Comparison of ENCODE assay signal across 20 cellular contexts in genomic region chr1:166032163-166032562, GRCh38.
DNase-seq lines count a peak whose midpoint lies in the region; ATAC-seq, FAIRE-seq and TF ChIP-seq lines count a peak whose summit lies in the region.
"Had no signal": no experiment of that assay in that cellular context is flagged by ENCODE, and none has a peak within 500 bp of the region (broad histone marks: within the 10 kb centered on the region; RNA-seq: fewer than 3 reads in every experiment).

No MANE protein-coding gene starts in this region.

- H3K27me3 ChIP-seq in pancreas, result no peaks in the 10 kb centered on the region
- H3K27me3 ChIP-seq in right lobe of liver, result no peaks in the 10 kb centered on the region
- H3K27me3 ChIP-seq: BLaER1 treated with 17β-estradiol and CSF1 and Interleukin-3, amounts not matched to agents 10 nM and 100 nM had no signal

- H3K4me3 ChIP-seq in pancreas (no peak overlapping the region), right lobe of liver (no peak overlapping the region)
- H3K4me3 ChIP-seq: BLaER1 treated with 17β-estradiol and CSF1 and Interleukin-3, amounts not matched to agents 10 nM and 100 nM; GM23248 had no signal

- DNase-seq in NCI-H1694 treated with DMSO at 0.1 percent for 48 hours (lab: John Stamatoyannopoulos, UW) (peak; percentile 67), NCI-H1694 (lab: John Stamatoyannopoulos, UW) (no peak), NCI-H446 treated with DMSO at 0.1 percent for 48 hours (lab: John Stamatoyannopoulos, UW) (peak; percentile 9), pancreas (no peak), right lobe of liver (no peak), NK-92 (lab: John Stamatoyannopoulos, UW; ENCODE audit: unreplicated experiment) (no peak)
- DNase-seq: 8988T; CD8-positive, alpha-beta memory T cell; COR-L47; GM23248; H7; HFFc6 had no signal

- intact Hi-C loops in pancreas (cut with DNase I) (no loop called here), right lobe of liver (cut with DNase I) (no loop called here)

- H3K9me3 ChIP-seq in pancreas (no peaks in the 10 kb centered on the region), right lobe of liver (no peaks in the 10 kb centered on the region)
- H3K9me3 ChIP-seq: BLaER1 treated with 17β-estradiol and CSF1 and Interleukin-3, amounts not matched to agents 10 nM and 100 nM had no signal

- WGBS in pancreas, 2 donors, result 48 to 65% methylated on average over 1 of the region's 1 CpG
- WGBS in right lobe of liver (ENCODE audit: insufficient coverage, low coverage, low lambda C conversion rate, missing lambda C conversion rate), result 78% methylated on average over 1 of the region's 1 CpG

- peak overlapping the region in 3 of 5 experiments; percentile 10 to 98 (median 93) for H3K27ac Mint-ChIP-seq in brain
- H3K27ac Mint-ChIP-seq: B cell; CD8-positive, alpha-beta memory T cell; HFFc6 had no signal

- no peak for FAIRE-seq in pancreas (lab: Jason Lieb, UNC)
- FAIRE-seq: G401.6, GM12891, GM19239 had no signal

- peaks cover 0 to 7% (median 2%) of the 10 kb centered on the region in 5 experiments for H3K9me3 Mint-ChIP-seq in brain

- ATAC-seq in pancreas, result peak; percentile 14 to 74 (median 71)
- no peak for ATAC-seq in GM21717 (IDR thresholded peaks at IDR 0.05; ENCODE audit: unreplicated experiment)
- ATAC-seq in right lobe of liver, result no peak
- ATAC-seq: HCT116 had no signal

- H3K27me3 Mint-ChIP-seq in brain, result peaks cover 9% of the 10 kb centered on the region

- H3K4me1 Mint-ChIP-seq in brain, result peaks cover 25% of the 10 kb centered on the region
- H3K4me1 Mint-ChIP-seq: B cell; CD8-positive, alpha-beta memory T cell had no signal

- peaks cover 3 to 17% (median 15%) of the 10 kb centered on the region in 3 donors for H3K4me1 ChIP-seq in pancreas
- peaks cover 0 to 13% (median 2%) of the 10 kb centered on the region in 4 donors for H3K4me1 ChIP-seq in right lobe of liver
- H3K4me1 ChIP-seq: BLaER1 treated with 17β-estradiol and CSF1 and Interleukin-3, amounts not matched to agents 10 nM and 100 nM had no signal

- H3K27ac ChIP-seq in pancreas, result peak overlapping the region in 1 of 4 donors; percentile 26
- H3K27ac ChIP-seq in right lobe of liver, result no peak overlapping the region
- H3K27ac ChIP-seq: BLaER1 treated with 17β-estradiol and CSF1 and Interleukin-3, amounts not matched to agents 10 nM and 100 nM; GM23248 had no signal

- TF ChIP-seq POLR2A in right lobe of liver (IDR thresholded peaks at IDR 0.05), result no peak

- TF ChIP-seq CTCF in brain (conservative IDR thresholded peaks at IDR 0.05), result no peak
- no peak for TF ChIP-seq CTCF in pancreas (IDR thresholded peaks at IDR 0.05)
- TF ChIP-seq CTCF in right lobe of liver (IDR thresholded peaks at IDR 0.05), result no peak

- H3K36me3 Mint-ChIP-seq in brain, result no peaks in the 10 kb centered on the region
- H3K36me3 Mint-ChIP-seq: CD8-positive, alpha-beta memory T cell had no signal

- no peak overlapping the region for H3K4me3 Mint-ChIP-seq in brain
- H3K4me3 Mint-ChIP-seq: B cell; CD8-positive, alpha-beta memory T cell; HFFc6 had no signal

- H3K36me3 ChIP-seq in pancreas (no peaks in the 10 kb centered on the region), right lobe of liver (no peaks in the 10 kb centered on the region)
- H3K36me3 ChIP-seq: BLaER1 treated with 17β-estradiol and CSF1 and Interleukin-3, amounts not matched to agents 10 nM and 100 nM had no signal

Comparison
In these comparisons a context has a peak if more than half of its experiments do, and no peak if none do; other contexts are left out.
1. DNase-seq: peak in NCI-H1694 treated with DMSO at 0.1 percent for 48 hours (single experiment) and NCI-H446 treated with DMSO at 0.1 percent for 48 hours (single experiment); none in NCI-H1694 (single experiment), pancreas (0 of 6), right lobe of liver (0 of 3) and NK-92 (single experiment).
2. ATAC-seq: peak in pancreas (4 of 4); none in GM21717 (single experiment) and right lobe of liver (0 of 4).